ENCODE assay signal across 14 cellular contexts in genomic region chr3:122619040-122619439, GRCh38.
"Had no signal": no experiment of that assay in that cellular context is flagged by ENCODE, and none has a peak within 500 bp of the region (broad histone marks: within the 10 kb centered on the region; RNA-seq: fewer than 3 reads in every experiment).

No MANE protein-coding gene starts in this region.

- H3K9me3 Mint-ChIP-seq: activated naive CD4-positive, alpha-beta T cell treated with anti-CD3 and anti-CD28 coated beads, Interleukin-2, amount 50 U/mL, for 24 hours; dendritic cell treated with granulocyte-macrophage colony-stimulating factor and Interleukin-4, amounts not matched to agents 40 ng/mL and 50 ng/mL, for 4 days; effector memory CD8-positive, alpha-beta T cell; natural killer cell had no signal

- H3K4me1 ChIP-seq: prostate gland, sigmoid colon, upper lobe of right lung had no signal

- H3K36me3 ChIP-seq: prostate gland, sigmoid colon, upper lobe of right lung had no signal

- ATAC-seq: activated CD4-positive, CD25-positive, alpha-beta regulatory T cell treated with anti-CD3 and anti-CD28 coated beads, Interleukin-2, amount 50 U/mL, for 24 hours; effector memory CD8-positive, alpha-beta T cell; natural killer cell; stimulated activated naive CD8-positive, alpha-beta T cell treated with anti-CD3 and anti-CD28 coated beads, Interleukin-15, Interleukin-2, amounts not matched to agents 100 U/mL and 50 U/mL, for 24 hours; upper lobe of right lung had no signal

- H3K27me3 ChIP-seq: hepatocyte, sigmoid colon, upper lobe of right lung had no signal

- H3K27me3 Mint-ChIP-seq: activated naive CD4-positive, alpha-beta T cell treated with anti-CD3 and anti-CD28 coated beads, Interleukin-2, amount 50 U/mL, for 24 hours; dendritic cell treated with granulocyte-macrophage colony-stimulating factor and Interleukin-4, amounts not matched to agents 40 ng/mL and 50 ng/mL, for 4 days; effector memory CD8-positive, alpha-beta T cell had no signal

- H2AFZ ChIP-seq: hepatocyte had no signal

- H3K79me2 ChIP-seq: hepatocyte had no signal

- H3K4me3 ChIP-seq: hepatocyte, prostate gland, sigmoid colon, upper lobe of right lung had no signal

- H3K4me2 ChIP-seq: hepatocyte had no signal

- H3K27ac Mint-ChIP-seq: activated naive CD4-positive, alpha-beta T cell treated with anti-CD3 and anti-CD28 coated beads, Interleukin-2, amount 50 U/mL, for 24 hours; brain; dendritic cell treated with granulocyte-macrophage colony-stimulating factor and Interleukin-4, amounts not matched to agents 40 ng/mL and 50 ng/mL, for 4 days had no signal

- DNase-seq: effector memory CD8-positive, alpha-beta T cell; natural killer cell; nucleus accumbens; sigmoid colon; stimulated activated CD4-positive, alpha-beta T cell treated with anti-CD3 and anti-CD28 coated beads, Interleukin-12 subunit alpha, Interleukin-12 subunit beta, amount 100 ng/mL, for 4 hours; stimulated activated naive CD8-positive, alpha-beta T cell treated with anti-CD3 and anti-CD28 coated beads, Interleukin-15, Interleukin-2, amounts not matched to agents 100 U/mL and 50 U/mL, for 24 hours; upper lobe of right lung had no signal

- H3K9me3 ChIP-seq: prostate gland, sigmoid colon, upper lobe of right lung had no signal

- H3K4me1 Mint-ChIP-seq: brain had no signal

- H3K27ac ChIP-seq: epithelial cell of prostate, hepatocyte, prostate gland, sigmoid colon, upper lobe of right lung had no signal

- H3K4me3 Mint-ChIP-seq: activated naive CD4-positive, alpha-beta T cell treated with anti-CD3 and anti-CD28 coated beads, Interleukin-2, amount 50 U/mL, for 24 hours; brain; dendritic cell treated with granulocyte-macrophage colony-stimulating factor and Interleukin-4, amounts not matched to agents 40 ng/mL and 50 ng/mL, for 4 days; effector memory CD8-positive, alpha-beta T cell; natural killer cell had no signal
